In the genomic region with DNA sequence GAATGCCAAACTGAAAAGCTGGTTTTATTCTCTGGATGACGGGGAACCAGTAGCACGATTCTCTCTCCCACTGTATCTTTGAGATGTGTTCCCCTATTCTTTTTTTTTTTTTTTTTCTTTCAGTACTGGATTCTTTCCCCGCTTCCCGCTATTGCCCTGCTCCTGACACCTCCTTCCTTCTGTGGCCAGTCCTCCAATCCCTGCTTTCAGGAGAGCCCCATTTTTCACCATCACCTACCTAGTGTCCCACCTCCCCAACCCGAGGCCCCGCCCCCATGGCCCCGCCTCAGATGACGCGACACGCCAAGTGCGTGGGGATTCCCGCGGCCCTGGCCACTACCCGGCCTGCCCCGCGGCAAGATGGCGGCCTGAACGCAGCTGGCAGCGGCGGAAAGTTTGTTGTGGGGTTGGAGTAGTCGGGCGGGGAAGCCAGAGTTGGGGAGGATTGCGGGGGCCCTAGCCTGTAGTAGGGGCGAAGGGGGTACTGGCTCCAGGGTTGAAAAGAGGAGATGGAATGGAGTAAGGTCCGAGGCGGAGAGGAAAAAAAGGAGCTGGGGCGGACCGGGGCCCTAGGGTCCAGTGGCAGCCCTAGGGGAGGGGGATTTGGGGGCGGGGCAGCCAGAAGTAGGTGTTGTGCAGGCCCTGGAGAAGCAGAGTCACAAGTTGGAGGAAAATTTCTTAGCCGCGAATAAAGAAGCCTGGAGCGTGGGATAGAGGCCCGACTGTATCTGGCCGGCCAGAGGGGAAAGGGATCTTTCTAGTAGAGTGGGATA, we compare ENCODE assay signal across 1 cellular context.
TF ChIP-seq lines count a peak whose summit lies in the region.

A gene with protein sequence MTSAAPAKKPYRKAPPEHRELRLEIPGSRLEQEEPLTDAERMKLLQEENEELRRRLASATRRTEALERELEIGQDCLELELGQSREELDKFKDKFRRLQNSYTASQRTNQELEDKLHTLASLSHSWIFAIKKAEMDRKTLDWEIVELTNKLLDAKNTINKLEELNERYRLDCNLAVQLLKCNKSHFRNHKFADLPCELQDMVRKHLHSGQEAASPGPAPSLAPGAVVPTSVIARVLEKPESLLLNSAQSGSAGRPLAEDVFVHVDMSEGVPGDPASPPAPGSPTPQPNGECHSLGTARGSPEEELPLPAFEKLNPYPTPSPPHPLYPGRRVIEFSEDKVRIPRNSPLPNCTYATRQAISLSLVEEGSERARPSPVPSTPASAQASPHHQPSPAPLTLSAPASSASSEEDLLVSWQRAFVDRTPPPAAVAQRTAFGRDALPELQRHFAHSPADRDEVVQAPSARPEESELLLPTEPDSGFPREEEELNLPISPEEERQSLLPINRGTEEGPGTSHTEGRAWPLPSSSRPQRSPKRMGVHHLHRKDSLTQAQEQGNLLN (plus strand): TSS at position 336 of the 773 bp plus-strand sequence. CDS start 21,432 bp downstream, outside the sequence.

TF ChIP-seq in HepG2, 621 proteins besides CTCF, POLR2A, EP300 and RAD21 (continued from another document and continues in another):
- TF ChIP-seq, protein P1, sequence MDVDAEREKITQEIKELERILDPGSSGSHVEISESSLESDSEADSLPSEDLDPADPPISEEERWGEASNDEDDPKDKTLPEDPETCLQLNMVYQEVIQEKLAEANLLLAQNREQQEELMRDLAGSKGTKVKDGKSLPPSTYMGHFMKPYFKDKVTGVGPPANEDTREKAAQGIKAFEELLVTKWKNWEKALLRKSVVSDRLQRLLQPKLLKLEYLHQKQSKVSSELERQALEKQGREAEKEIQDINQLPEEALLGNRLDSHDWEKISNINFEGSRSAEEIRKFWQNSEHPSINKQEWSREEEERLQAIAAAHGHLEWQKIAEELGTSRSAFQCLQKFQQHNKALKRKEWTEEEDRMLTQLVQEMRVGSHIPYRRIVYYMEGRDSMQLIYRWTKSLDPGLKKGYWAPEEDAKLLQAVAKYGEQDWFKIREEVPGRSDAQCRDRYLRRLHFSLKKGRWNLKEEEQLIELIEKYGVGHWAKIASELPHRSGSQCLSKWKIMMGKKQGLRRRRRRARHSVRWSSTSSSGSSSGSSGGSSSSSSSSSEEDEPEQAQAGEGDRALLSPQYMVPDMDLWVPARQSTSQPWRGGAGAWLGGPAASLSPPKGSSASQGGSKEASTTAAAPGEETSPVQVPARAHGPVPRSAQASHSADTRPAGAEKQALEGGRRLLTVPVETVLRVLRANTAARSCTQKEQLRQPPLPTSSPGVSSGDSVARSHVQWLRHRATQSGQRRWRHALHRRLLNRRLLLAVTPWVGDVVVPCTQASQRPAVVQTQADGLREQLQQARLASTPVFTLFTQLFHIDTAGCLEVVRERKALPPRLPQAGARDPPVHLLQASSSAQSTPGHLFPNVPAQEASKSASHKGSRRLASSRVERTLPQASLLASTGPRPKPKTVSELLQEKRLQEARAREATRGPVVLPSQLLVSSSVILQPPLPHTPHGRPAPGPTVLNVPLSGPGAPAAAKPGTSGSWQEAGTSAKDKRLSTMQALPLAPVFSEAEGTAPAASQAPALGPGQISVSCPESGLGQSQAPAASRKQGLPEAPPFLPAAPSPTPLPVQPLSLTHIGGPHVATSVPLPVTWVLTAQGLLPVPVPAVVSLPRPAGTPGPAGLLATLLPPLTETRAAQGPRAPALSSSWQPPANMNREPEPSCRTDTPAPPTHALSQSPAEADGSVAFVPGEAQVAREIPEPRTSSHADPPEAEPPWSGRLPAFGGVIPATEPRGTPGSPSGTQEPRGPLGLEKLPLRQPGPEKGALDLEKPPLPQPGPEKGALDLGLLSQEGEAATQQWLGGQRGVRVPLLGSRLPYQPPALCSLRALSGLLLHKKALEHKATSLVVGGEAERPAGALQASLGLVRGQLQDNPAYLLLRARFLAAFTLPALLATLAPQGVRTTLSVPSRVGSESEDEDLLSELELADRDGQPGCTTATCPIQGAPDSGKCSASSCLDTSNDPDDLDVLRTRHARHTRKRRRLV (CRISPR knock-in tag; IDR thresholded peaks at IDR 0.05) = no peak
- TF ChIP-seq ZNF331 (CRISPR knock-in tag; IDR thresholded peaks at IDR 0.05) = peak; percentile 59; the same call in 1 of the 2 replicates
- TF ChIP-seq, protein P2, sequence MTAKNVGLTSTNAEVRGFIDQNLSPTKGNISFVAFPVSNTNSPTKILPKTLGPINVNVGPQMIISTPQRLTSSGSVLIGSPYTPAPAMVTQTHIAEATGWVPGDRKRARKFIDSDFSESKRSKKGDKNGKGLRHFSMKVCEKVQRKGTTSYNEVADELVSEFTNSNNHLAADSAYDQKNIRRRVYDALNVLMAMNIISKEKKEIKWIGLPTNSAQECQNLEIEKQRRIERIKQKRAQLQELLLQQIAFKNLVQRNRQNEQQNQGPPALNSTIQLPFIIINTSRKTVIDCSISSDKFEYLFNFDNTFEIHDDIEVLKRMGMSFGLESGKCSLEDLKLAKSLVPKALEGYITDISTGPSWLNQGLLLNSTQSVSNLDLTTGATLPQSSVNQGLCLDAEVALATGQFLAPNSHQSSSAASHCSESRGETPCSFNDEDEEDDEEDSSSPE (CRISPR knock-in tag; IDR thresholded peaks at IDR 0.05) = peak; percentile 88
- TF ChIP-seq, protein P3, sequence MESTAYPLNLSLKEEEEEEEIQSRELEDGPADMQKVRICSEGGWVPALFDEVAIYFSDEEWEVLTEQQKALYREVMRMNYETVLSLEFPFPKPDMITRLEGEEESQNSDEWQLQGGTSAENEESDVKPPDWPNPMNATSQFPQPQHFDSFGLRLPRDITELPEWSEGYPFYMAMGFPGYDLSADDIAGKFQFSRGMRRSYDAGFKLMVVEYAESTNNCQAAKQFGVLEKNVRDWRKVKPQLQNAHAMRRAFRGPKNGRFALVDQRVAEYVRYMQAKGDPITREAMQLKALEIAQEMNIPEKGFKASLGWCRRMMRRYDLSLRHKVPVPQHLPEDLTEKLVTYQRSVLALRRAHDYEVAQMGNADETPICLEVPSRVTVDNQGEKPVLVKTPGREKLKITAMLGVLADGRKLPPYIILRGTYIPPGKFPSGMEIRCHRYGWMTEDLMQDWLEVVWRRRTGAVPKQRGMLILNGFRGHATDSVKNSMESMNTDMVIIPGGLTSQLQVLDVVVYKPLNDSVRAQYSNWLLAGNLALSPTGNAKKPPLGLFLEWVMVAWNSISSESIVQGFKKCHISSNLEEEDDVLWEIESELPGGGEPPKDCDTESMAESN (CRISPR knock-in tag; conservative IDR thresholded peaks at IDR 0.05) = peak; percentile 73; the same call in 1 of the 2 replicates
- TF ChIP-seq, protein P4, sequence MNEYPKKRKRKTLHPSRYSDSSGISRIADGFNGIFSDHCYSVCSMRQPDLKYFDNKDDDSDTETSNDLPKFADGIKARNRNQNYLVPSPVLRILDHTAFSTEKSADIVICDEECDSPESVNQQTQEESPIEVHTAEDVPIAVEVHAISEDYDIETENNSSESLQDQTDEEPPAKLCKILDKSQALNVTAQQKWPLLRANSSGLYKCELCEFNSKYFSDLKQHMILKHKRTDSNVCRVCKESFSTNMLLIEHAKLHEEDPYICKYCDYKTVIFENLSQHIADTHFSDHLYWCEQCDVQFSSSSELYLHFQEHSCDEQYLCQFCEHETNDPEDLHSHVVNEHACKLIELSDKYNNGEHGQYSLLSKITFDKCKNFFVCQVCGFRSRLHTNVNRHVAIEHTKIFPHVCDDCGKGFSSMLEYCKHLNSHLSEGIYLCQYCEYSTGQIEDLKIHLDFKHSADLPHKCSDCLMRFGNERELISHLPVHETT (CRISPR knock-in tag; conservative IDR thresholded peaks at IDR 0.05) = no peak
- peak; percentile 68 for TF ChIP-seq TGIF2 (CRISPR knock-in tag; IDR thresholded peaks at IDR 0.05)
- TF ChIP-seq SAP130 (CRISPR knock-in tag; IDR thresholded peaks at IDR 0.05; ENCODE audit: low read depth) = peak; percentile 92
- TF ChIP-seq, protein P5, sequence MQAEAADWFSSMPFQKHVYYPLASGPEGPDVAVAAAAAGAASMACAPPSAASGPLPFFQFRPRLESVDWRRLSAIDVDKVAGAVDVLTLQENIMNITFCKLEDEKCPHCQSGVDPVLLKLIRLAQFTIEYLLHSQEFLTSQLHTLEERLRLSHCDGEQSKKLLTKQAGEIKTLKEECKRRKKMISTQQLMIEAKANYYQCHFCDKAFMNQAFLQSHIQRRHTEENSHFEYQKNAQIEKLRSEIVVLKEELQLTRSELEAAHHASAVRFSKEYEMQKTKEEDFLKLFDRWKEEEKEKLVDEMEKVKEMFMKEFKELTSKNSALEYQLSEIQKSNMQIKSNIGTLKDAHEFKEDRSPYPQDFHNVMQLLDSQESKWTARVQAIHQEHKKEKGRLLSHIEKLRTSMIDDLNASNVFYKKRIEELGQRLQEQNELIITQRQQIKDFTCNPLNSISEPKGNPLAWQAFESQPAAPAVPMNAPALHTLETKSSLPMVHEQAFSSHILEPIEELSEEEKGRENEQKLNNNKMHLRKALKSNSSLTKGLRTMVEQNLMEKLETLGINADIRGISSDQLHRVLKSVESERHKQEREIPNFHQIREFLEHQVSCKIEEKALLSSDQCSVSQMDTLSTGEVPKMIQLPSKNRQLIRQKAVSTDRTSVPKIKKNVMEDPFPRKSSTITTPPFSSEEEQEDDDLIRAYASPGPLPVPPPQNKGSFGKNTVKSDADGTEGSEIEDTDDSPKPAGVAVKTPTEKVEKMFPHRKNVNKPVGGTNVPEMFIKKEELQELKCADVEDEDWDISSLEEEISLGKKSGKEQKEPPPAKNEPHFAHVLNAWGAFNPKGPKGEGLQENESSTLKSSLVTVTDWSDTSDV (CRISPR knock-in tag; IDR thresholded peaks at IDR 0.05) = no peak
- TF ChIP-seq, protein P6, sequence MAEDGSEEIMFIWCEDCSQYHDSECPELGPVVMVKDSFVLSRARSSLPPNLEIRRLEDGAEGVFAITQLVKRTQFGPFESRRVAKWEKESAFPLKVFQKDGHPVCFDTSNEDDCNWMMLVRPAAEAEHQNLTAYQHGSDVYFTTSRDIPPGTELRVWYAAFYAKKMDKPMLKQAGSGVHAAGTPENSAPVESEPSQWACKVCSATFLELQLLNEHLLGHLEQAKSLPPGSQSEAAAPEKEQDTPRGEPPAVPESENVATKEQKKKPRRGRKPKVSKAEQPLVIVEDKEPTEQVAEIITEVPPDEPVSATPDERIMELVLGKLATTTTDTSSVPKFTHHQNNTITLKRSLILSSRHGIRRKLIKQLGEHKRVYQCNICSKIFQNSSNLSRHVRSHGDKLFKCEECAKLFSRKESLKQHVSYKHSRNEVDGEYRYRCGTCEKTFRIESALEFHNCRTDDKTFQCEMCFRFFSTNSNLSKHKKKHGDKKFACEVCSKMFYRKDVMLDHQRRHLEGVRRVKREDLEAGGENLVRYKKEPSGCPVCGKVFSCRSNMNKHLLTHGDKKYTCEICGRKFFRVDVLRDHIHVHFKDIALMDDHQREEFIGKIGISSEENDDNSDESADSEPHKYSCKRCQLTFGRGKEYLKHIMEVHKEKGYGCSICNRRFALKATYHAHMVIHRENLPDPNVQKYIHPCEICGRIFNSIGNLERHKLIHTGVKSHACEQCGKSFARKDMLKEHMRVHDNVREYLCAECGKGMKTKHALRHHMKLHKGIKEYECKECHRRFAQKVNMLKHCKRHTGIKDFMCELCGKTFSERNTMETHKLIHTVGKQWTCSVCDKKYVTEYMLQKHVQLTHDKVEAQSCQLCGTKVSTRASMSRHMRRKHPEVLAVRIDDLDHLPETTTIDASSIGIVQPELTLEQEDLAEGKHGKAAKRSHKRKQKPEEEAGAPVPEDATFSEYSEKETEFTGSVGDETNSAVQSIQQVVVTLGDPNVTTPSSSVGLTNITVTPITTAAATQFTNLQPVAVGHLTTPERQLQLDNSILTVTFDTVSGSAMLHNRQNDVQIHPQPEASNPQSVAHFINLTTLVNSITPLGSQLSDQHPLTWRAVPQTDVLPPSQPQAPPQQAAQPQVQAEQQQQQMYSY (CRISPR knock-in tag; IDR thresholded peaks at IDR 0.05) = no peak; the same call in 1 of the 2 replicates
- TF ChIP-seq MYC (CRISPR knock-in tag; IDR thresholded peaks at IDR 0.05; ENCODE audit: borderline replicate concordance) = peak; percentile 72; the same call in 1 of the 2 replicates
- TF ChIP-seq ZNF260 (CRISPR knock-in tag; IDR thresholded peaks at IDR 0.05; ENCODE audit: borderline replicate concordance, low read depth) = 0 out of 2 replicates have a peak, but pooled peaks have one; percentile 29
- TF ChIP-seq ZNF17 (CRISPR knock-in tag; IDR thresholded peaks at IDR 0.05) = 0 out of 2 replicates have a peak, but pooled peaks have one; percentile 45
- TF ChIP-seq ZNF660 (CRISPR knock-in tag; IDR thresholded peaks at IDR 0.05; ENCODE audit: borderline replicate concordance, low read depth) = no peak
- TF ChIP-seq GFI1 (CRISPR knock-in tag; IDR thresholded peaks at IDR 0.05; ENCODE audit: borderline replicate concordance) = peak; percentile 72
- no peak for TF ChIP-seq NFIC (IDR thresholded peaks at IDR 0.05; ENCODE audit: low read length)
- TF ChIP-seq, protein P7, sequence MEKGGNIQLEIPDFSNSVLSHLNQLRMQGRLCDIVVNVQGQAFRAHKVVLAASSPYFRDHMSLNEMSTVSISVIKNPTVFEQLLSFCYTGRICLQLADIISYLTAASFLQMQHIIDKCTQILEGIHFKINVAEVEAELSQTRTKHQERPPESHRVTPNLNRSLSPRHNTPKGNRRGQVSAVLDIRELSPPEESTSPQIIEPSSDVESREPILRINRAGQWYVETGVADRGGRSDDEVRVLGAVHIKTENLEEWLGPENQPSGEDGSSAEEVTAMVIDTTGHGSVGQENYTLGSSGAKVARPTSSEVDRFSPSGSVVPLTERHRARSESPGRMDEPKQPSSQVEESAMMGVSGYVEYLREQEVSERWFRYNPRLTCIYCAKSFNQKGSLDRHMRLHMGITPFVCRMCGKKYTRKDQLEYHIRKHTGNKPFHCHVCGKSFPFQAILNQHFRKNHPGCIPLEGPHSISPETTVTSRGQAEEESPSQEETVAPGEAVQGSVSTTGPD (CRISPR knock-in tag; IDR thresholded peaks at IDR 0.05) = 0 out of 2 replicates have a peak, but pooled peaks have one; percentile 14
- TF ChIP-seq, protein P8, sequence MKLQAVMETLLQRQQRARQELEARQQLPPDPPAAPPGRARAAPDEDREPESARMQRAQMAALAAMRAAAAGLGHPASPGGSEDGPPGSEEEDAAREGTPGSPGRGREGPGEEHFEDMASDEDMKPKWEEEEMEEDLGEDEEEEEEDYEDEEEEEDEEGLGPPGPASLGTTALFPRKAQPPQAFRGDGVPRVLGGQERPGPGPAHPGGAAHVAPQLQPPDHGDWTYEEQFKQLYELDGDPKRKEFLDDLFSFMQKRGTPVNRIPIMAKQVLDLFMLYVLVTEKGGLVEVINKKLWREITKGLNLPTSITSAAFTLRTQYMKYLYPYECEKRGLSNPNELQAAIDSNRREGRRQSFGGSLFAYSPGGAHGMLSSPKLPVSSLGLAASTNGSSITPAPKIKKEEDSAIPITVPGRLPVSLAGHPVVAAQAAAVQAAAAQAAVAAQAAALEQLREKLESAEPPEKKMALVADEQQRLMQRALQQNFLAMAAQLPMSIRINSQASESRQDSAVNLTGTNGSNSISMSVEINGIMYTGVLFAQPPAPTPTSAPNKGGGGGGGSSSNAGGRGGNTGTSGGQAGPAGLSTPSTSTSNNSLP (IDR thresholded peaks at IDR 0.05; ENCODE audit: low read depth, low read length) = 0 out of 2 replicates have a peak, but pooled peaks have one; percentile 18
- peak; percentile 83; the same call in 1 of the 2 replicates for TF ChIP-seq CCDC6 (CRISPR knock-in tag; IDR thresholded peaks at IDR 0.05)
- no peak for TF ChIP-seq ZNF382 (CRISPR knock-in tag; IDR thresholded peaks at IDR 0.05; ENCODE audit: borderline replicate concordance)
